ENCODE assay signal across 29 cellular contexts in genomic region chrX:40258909-40259308, GRCh38.
"Had no signal": no experiment of that assay in that cellular context is flagged by ENCODE, and none has a peak within 500 bp of the region (broad histone marks: within the 10 kb centered on the region; RNA-seq: fewer than 3 reads in every experiment).

No MANE protein-coding gene starts in this region.

- H3K4me3 ChIP-seq: MG63 had no signal

- DNase-seq: Karpas-422, Kasumi-1, MG63, MM.1S, NCI-H1048, NCI-H1092, NCI-H1092 treated with DMSO at 0.1 percent for 48 hours, NCI-H1105, NCI-H1105 treated with DMSO at 0.1 percent for 48 hours, NCI-H1417, NCI-H1417 treated with DMSO at 0.1 percent for 48 hours, NCI-H1436, NCI-H1436 treated with DMSO at 0.1 percent for 48 hours, NCI-H146, NCI-H187, NCI-H187 treated with DMSO at 0.1 percent for 48 hours, NCI-H1930, NCI-H2029, NCI-H2029 treated with DMSO at 0.1 percent for 48 hours, NCI-H2081, NCI-H2081 treated with DMSO at 0.1 percent for 48 hours, NCI-H2107, NCI-H2171, NCI-H2227 treated with DMSO at 0.1 percent for 48 hours, NCI-H226, NCI-H345, NCI-H446 treated with DMSO at 0.1 percent for 48 hours, NCI-H510A, NCI-H510A treated with DMSO at 0.1 percent for 48 hours had no signal

- H3K9me3 ChIP-seq: MG63 had no signal

- H3K27me3 ChIP-seq: MG63 had no signal

- H3K36me3 ChIP-seq: MG63 had no signal
